8 cellular contexts compared by ENCODE assay signal in genomic region chr13:46983881-46984280, GRCh38.
DNase-seq lines count a peak whose midpoint lies in the region; ATAC-seq and TF ChIP-seq lines count a peak whose summit lies in the region.

No MANE protein-coding gene starts in this region.

- TF ChIP-seq POLR2A in tibial nerve (IDR thresholded peaks at IDR 0.05) = no peak

- TF ChIP-seq CTCF in AG04450 (IDR thresholded peaks at IDR 0.05; ENCODE audit: low read depth, low read length) = no peak
- no peak for TF ChIP-seq CTCF in tibial nerve (IDR thresholded peaks at IDR 0.05)

- DNase-seq in AG04450 (ENCODE audit: low read depth, low spot score) (peak; percentile 8), GM19240 (ENCODE audit: insufficient read length, low spot score) (peak; percentile 31), RPMI7951 (ENCODE audit: low read depth) (peak; percentile 22), tibial nerve (ENCODE audit: low spot score in 2 of 2) (no peak), NCI-H524 treated with DMSO at 0.1 percent for 48 hours (lab: John Stamatoyannopoulos, UW) (no peak), amygdala (lab: John Stamatoyannopoulos, UW) (no peak)
- no peak for DNase-seq in activated CD4-positive, alpha-beta T cell treated with anti-CD3 and anti-CD28 coated beads, Interleukin-2, amount 10 ng/mL, durations not matched to agents 7 days and 5 days

- H3K4me1 ChIP-seq in tibial nerve = no peaks in the 10 kb centered on the region

- H3K27me3 ChIP-seq in AG04450 (ENCODE audit: control insufficient read depth, insufficient read depth, low read length) (no peaks in the 10 kb centered on the region), tibial nerve (no peaks in the 10 kb centered on the region)

- POLR2A ChIA-PET in AG04450 (lab: Yijun Ruan, JAX) = no interaction called here
- POLR2A ChIA-PET in activated CD4-positive, alpha-beta T cell treated with anti-CD3 and anti-CD28 coated beads, Interleukin-2, amount 10 ng/mL, durations not matched to agents 7 days and 5 days (lab: Charles Lee) = no interaction called here

- H3K27me3 Mint-ChIP-seq in activated CD4-positive, alpha-beta T cell treated with anti-CD3 and anti-CD28 coated beads, Interleukin-2, amount 10 ng/mL, durations not matched to agents 7 days and 5 days = peaks cover 9% of the 10 kb centered on the region

- H3K9me3 Mint-ChIP-seq in activated CD4-positive, alpha-beta T cell treated with anti-CD3 and anti-CD28 coated beads, Interleukin-2, amount 10 ng/mL, durations not matched to agents 7 days and 5 days = no peaks in the 10 kb centered on the region

- TF ChIP-seq EP300 in tibial nerve (IDR thresholded peaks at IDR 0.05) = no peak

- CTCF ChIA-PET in AG04450 (lab: Charles Lee) = interaction anchor here (1.8 kb wide), 1 partner anchor 9 kb away, joined by 7 read pairs; no protein-coding TSS in a partner anchor
- CTCF ChIA-PET in activated CD4-positive, alpha-beta T cell treated with anti-CD3 and anti-CD28 coated beads, Interleukin-2, amount 10 ng/mL, durations not matched to agents 7 days and 5 days (lab: Charles Lee) = no interaction called here

- H3K4me3 ChIP-seq in AG04450 (ENCODE audit: low read depth, low read length) (no peak overlapping the region), tibial nerve (no peak overlapping the region)

- no peaks in the 10 kb centered on the region for H3K36me3 Mint-ChIP-seq in activated CD4-positive, alpha-beta T cell treated with anti-CD3 and anti-CD28 coated beads, Interleukin-2, amount 10 ng/mL, durations not matched to agents 7 days and 5 days (ENCODE audit: low read depth)

- peak; percentile 72 for ATAC-seq in HG03045 (IDR thresholded peaks at IDR 0.05; ENCODE audit: unreplicated experiment)

- H3K4me1 Mint-ChIP-seq in activated CD4-positive, alpha-beta T cell treated with anti-CD3 and anti-CD28 coated beads, Interleukin-2, amount 10 ng/mL, durations not matched to agents 7 days and 5 days = peaks cover 16% of the 10 kb centered on the region

- 70 to 88% methylated on average over 1 of the region's 1 CpG for WGBS in tibial nerve, 2 donors

- no peak overlapping the region for H3K27ac ChIP-seq in AG04450 (ENCODE audit: low read depth, low read length)
- no peak overlapping the region for H3K27ac ChIP-seq in tibial nerve

- H3K36me3 ChIP-seq in tibial nerve = no peaks in the 10 kb centered on the region

- no peak overlapping the region for H3K4me3 Mint-ChIP-seq in activated CD4-positive, alpha-beta T cell treated with anti-CD3 and anti-CD28 coated beads, Interleukin-2, amount 10 ng/mL, durations not matched to agents 7 days and 5 days

- H3K9me3 ChIP-seq in AG04450 (ENCODE audit: control insufficient read depth, insufficient read depth, low read length) = no peaks in the 10 kb centered on the region
- no peaks in the 10 kb centered on the region for H3K9me3 ChIP-seq in tibial nerve

- H3K27ac Mint-ChIP-seq in activated CD4-positive, alpha-beta T cell treated with anti-CD3 and anti-CD28 coated beads, Interleukin-2, amount 10 ng/mL, durations not matched to agents 7 days and 5 days = no peak overlapping the region

Comparison
In these comparisons a context has a peak if more than half of its experiments do, and no peak if none do; other contexts are left out.
1. DNase-seq: peak in AG04450 (single experiment), GM19240 (single experiment) and RPMI7951 (single experiment); none in tibial nerve (0 of 2), activated CD4-positive, alpha-beta T cell treated with anti-CD3 and anti-CD28 coated beads, Interleukin-2, amount 10 ng/mL, durations not matched to agents 7 days and 5 days (single experiment), NCI-H524 treated with DMSO at 0.1 percent for 48 hours (single experiment) and amygdala (0 of 56).